In the genomic region with DNA sequence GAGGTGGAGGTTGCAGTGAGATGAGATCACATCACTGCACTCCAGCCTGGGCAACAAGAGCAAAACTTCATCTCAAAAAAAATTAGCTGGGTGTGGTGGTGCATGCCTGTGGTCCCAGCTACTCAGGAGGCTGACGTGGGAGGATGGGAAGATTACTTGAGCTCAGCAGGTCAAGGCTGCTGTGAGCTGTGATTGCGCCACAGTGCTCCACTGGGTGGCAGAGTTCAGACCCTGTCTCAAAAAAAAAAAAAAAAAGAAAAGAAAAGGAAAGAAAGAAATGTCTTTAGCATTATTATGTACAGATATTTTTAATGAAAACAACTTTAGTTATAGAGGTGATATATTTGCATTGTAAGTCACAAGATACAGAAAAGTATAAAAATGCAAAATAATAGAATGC, we compare ENCODE assay signal across 8 cellular contexts. TPM values are rescaled to one million over a fixed set of nuclear protein-coding genes. Genes with fewer than 3 reads are reported as not detected.
DNase-seq lines count a peak whose midpoint lies in the region; ATAC-seq, FAIRE-seq and TF ChIP-seq lines count a peak whose summit lies in the region.
"Not testable (repeated sequence)": the region's sequence is repeated elsewhere in the genome, so short reads cannot be mapped to it uniquely, and the experiment has no call there.

No MANE protein-coding gene starts in this region.

- H3K9me3 ChIP-seq in Karpas-422 (ENCODE audit: low read length): not testable (repeated sequence)

- not testable (repeated sequence) for H3K9me2 ChIP-seq in Karpas-422 (replicated peaks; ENCODE audit: insufficient read depth, low read length)

- not testable (repeated sequence) for H4K20me1 ChIP-seq in Karpas-422 (ENCODE audit: insufficient read depth, low read depth, low read length)

- peak overlapping the region; percentile 41 for H3K4me2 ChIP-seq in Karpas-422 (ENCODE audit: low read depth, low read length, poor library complexity, severe bottlenecking)

- not testable (repeated sequence) for H3K9ac ChIP-seq in Karpas-422 (ENCODE audit: low read length)

- not testable (repeated sequence) for H3K27ac ChIP-seq in Karpas-422 (ENCODE audit: low read length)

- DNase-seq in AG09319 (ENCODE audit: extremely low read depth, low read depth): peak; percentile 15
- peak; percentile 79 for DNase-seq in Karpas-422
- DNase-seq in RPMI7951 (ENCODE audit: low read depth): peak; percentile 58
- peak; percentile 26 to 32 for DNase-seq in activated CD4-positive, alpha-beta T cell treated with anti-CD3 and anti-CD28 coated beads, Interleukin-2, amount 50 U/mL, for 48 hours
- peak; percentile 46 for DNase-seq in bronchial epithelial cell (ENCODE audit: low read depth)
- peak; percentile 43 for DNase-seq in left cardiac atrium
- not testable (repeated sequence) for DNase-seq in osteocyte (ENCODE audit: extremely low spot score, unreplicated experiment)

- H3K4me3 Mint-ChIP-seq in osteocyte (ENCODE audit: unreplicated experiment): not testable (repeated sequence)

- H3K4me1 Mint-ChIP-seq in osteocyte (ENCODE audit: unreplicated experiment): peaks cover 28% of the 10 kb centered on the region

- not testable (repeated sequence) for H3K27me3 Mint-ChIP-seq in osteocyte (ENCODE audit: unreplicated experiment)

- H3K4me3 ChIP-seq in Karpas-422 (ENCODE audit: low read length); bronchial epithelial cell (ENCODE audit: low read depth, low read length): not testable (repeated sequence)

- H3K79me2 ChIP-seq in Karpas-422 (ENCODE audit: low read length): peaks cover 15% of the 10 kb centered on the region

- H3K36me3 Mint-ChIP-seq in osteocyte (ENCODE audit: unreplicated experiment): not testable (repeated sequence)

- not testable (repeated sequence) for H3K36me3 ChIP-seq in Karpas-422 (ENCODE audit: insufficient read depth, low read length); bronchial epithelial cell (ENCODE audit: control insufficient read depth, insufficient read depth, low read length)

- H3K27me3 ChIP-seq in Karpas-422 (ENCODE audit: low read length); bronchial epithelial cell (ENCODE audit: control insufficient read depth, insufficient read depth, low read length): not testable (repeated sequence)

- TF ChIP-seq CTCF in AG09319 (IDR thresholded peaks at IDR 0.05; ENCODE audit: low read depth, low read length) (peak; percentile 6), GM12874 (IDR thresholded peaks at IDR 0.05; ENCODE audit: insufficient read depth, low read depth, low read length) (peak; percentile 36; the same call in 1 of the 2 replicates), osteocyte (IDR thresholded peaks at IDR 0.05) (peak; percentile 33)
- TF ChIP-seq CTCF in bronchial epithelial cell (IDR thresholded peaks at IDR 0.05; ENCODE audit: insufficient read depth, low read length, severe bottlenecking): not testable (repeated sequence)

- intact Hi-C loops in left cardiac atrium (cut with DNase I): not testable (repeated sequence)

- peaks cover 70% of the 10 kb centered on the region for H3K4me1 ChIP-seq in Karpas-422 (ENCODE audit: low read length)

- peak overlapping the region; percentile 56 for H3K27ac Mint-ChIP-seq in osteocyte (ENCODE audit: unreplicated experiment)

- H2AFZ ChIP-seq in Karpas-422 (ENCODE audit: low read length): not testable (repeated sequence)

- not testable (repeated sequence) for H3K9me3 Mint-ChIP-seq in osteocyte (ENCODE audit: unreplicated experiment)

- not testable (repeated sequence) for FAIRE-seq in bronchial epithelial cell (lab: Jason Lieb, UNC)

- peak in 1 of 2 donors; percentile 65 for ATAC-seq in left cardiac atrium

RNA-seq across cellular contexts. Expression of a gene that starts 14.2 kb away (rescaled TPM):
- total RNA-seq in Karpas-422 (2014; rRNA removed; shearing (Covaris generic); ENCODE audit: low replicate concordance): 25.2 and 26.9 TPM in 2 replicates
- 15.7 and 16.0 TPM in 2 replicates for total RNA-seq in RPMI7951 (2014; rRNA removed; shearing (Covaris generic))
- total RNA-seq in bronchial epithelial cell (43.2 and 59.8 TPM in 2 replicates), left cardiac atrium (10 to 100 TPM; 23.5 to 27.7 TPM), osteocyte (73.5 and 73.8 TPM in 2 replicates)

RNA-seq across cellular contexts. Expression of a gene that starts 47.6 kb away (rescaled TPM):
- total RNA-seq in Karpas-422 (2014; rRNA removed; shearing (Covaris generic); ENCODE audit: low replicate concordance): 21.2 and 32.4 TPM in 2 replicates
- 15.0 and 16.0 TPM in 2 replicates for total RNA-seq in RPMI7951 (2014; rRNA removed; shearing (Covaris generic))
- 15.0 and 18.2 TPM in 2 replicates for total RNA-seq in bronchial epithelial cell
- total RNA-seq in left cardiac atrium: 10 to 100 TPM; 17.6 to 24.0 TPM
- total RNA-seq in osteocyte: 29.4 and 29.9 TPM in 2 replicates
